Comparison of ENCODE assay signal across 13 cellular contexts in genomic region chr19:29545447-29545846, GRCh38. TPM values are rescaled to one million over a fixed set of nuclear protein-coding genes. Genes with fewer than 3 reads are reported as not detected.
"Had no signal": no experiment of that assay in that cellular context is flagged by ENCODE, and none has a peak within 500 bp of the region (broad histone marks: within the 10 kb centered on the region; RNA-seq: fewer than 3 reads in every experiment).

No MANE protein-coding gene starts in this region.

RNA-seq across cellular contexts. Expression of gene VSTM2B, which starts 19.7 kb away (rescaled TPM):
- total RNA-seq: activated B cell treated with CpG ODN at 0.5 μM for 24 hours; activated CD4-positive, alpha-beta memory T cell treated with anti-CD3 and anti-CD28 coated beads for 36 hours; activated CD4-positive, alpha-beta memory T cell treated with anti-CD3 and anti-CD28 coated beads, Interleukin-2, amount 10 ng/mL, durations not matched to agents 7 days and 5 days; activated CD4-positive, alpha-beta T cell treated with anti-CD3 and anti-CD28 coated beads for 36 hours; activated CD4-positive, alpha-beta T cell treated with anti-CD3 and anti-CD28 coated beads, Interleukin-2, amount 10 ng/mL, durations not matched to agents 24 days and 14 days; activated CD4-positive, alpha-beta T cell treated with anti-CD3 and anti-CD28 coated beads, Interleukin-2, amount 10 ng/mL, durations not matched to agents 7 days and 5 days; activated CD8-positive, alpha-beta memory T cell treated with anti-CD3 and anti-CD28 coated beads for 36 hours; activated CD8-positive, alpha-beta memory T cell treated with anti-CD3 and anti-CD28 coated beads, Interleukin-2, amount 10 ng/mL, durations not matched to agents 7 days and 5 days; activated CD8-positive, alpha-beta T cell treated with anti-CD3 and anti-CD28 coated beads for 36 hours; activated CD8-positive, alpha-beta T cell treated with anti-CD3 and anti-CD28 coated beads, Interleukin-2, amount 10 ng/mL, durations not matched to agents 7 days and 5 days; T-helper 1 cell treated with Interleukin-12 subunit alpha and Interleukin-12 subunit beta and Interleukin-4 antibody, amounts not matched to agents 30 ng/mL and 1 ng/mL, for 36 hours; T-helper 17 cell; T-helper 2 cell treated with Interferon-gamma antibody and Interleukin-4, amounts not matched to agents 100 ng/mL and 5 ng/mL, for 36 hours had no signal
